In genomic region chr19:6948884-6949283, GRCh38 we compare ENCODE assay signal across 19 cellular contexts.
DNase-seq lines count a peak whose midpoint lies in the region; ATAC-seq and FAIRE-seq lines count a peak whose summit lies in the region.
"Had no signal": no experiment of that assay in that cellular context is flagged by ENCODE, and none has a peak within 500 bp of the region (broad histone marks: within the 10 kb centered on the region; RNA-seq: fewer than 3 reads in every experiment).

No MANE protein-coding gene starts in this region.

- ATAC-seq in activated T-cell treated with anti-CD3 and anti-CD28 coated beads, Interleukin-2, amount 50 U/mL, for 4 hours = no peak
- ATAC-seq in HG03135 (IDR thresholded peaks at IDR 0.05; ENCODE audit: unreplicated experiment) = no peak
- ATAC-seq: A549; CD8-positive, alpha-beta T cell had no signal

- H3K4me3 Mint-ChIP-seq in activated T-cell treated with anti-CD3 and anti-CD28 coated beads, Interleukin-2, amount 50 U/mL, for 4 hours = no peak overlapping the region
- H3K4me3 Mint-ChIP-seq: B cell; CD4-positive, alpha-beta T cell; CD8-positive, alpha-beta T cell had no signal

- H3K27me3 Mint-ChIP-seq in activated T-cell treated with anti-CD3 and anti-CD28 coated beads, Interleukin-2, amount 50 U/mL, for 4 hours (ENCODE audit: low read depth) = peaks cover 4% of the 10 kb centered on the region

- H3K36me3 Mint-ChIP-seq in activated T-cell treated with anti-CD3 and anti-CD28 coated beads, Interleukin-2, amount 50 U/mL, for 4 hours (ENCODE audit: insufficient read depth) = peaks cover 2% of the 10 kb centered on the region
- H3K36me3 Mint-ChIP-seq: CD8-positive, alpha-beta T cell had no signal

- H3K9me3 Mint-ChIP-seq in activated T-cell treated with anti-CD3 and anti-CD28 coated beads, Interleukin-2, amount 50 U/mL, for 4 hours = no peaks in the 10 kb centered on the region
- H3K9me3 Mint-ChIP-seq: CD4-positive, alpha-beta T cell; CD8-positive, alpha-beta T cell had no signal

- FAIRE-seq in G401.6 (lab: Jason Lieb, UNC) = peak; percentile 96
- FAIRE-seq in TTC549 (lab: Jason Lieb, UNC) = peak; percentile 73
- FAIRE-seq in colon (lab: Jason Lieb, UNC) = peak; percentile 60
- FAIRE-seq: A549, D721Med, GM12878, GM12892, GM18507 had no signal

- peaks cover 13% of the 10 kb centered on the region for H3K4me1 Mint-ChIP-seq in activated T-cell treated with anti-CD3 and anti-CD28 coated beads, Interleukin-2, amount 50 U/mL, for 4 hours (ENCODE audit: low read depth)
- H3K4me1 Mint-ChIP-seq: B cell had no signal

- no peak for DNase-seq in activated T-cell treated with anti-CD3 and anti-CD28 coated beads, Interleukin-2, amount 50 U/mL, for 4 hours
- DNase-seq in SIG-M5 treated with dmso at 0.1 percent for 504 hours (lab: John Stamatoyannopoulos, UW; ENCODE audit: unreplicated experiment) = no peak
- DNase-seq: AML-193; Caco-2; Calu3; CD4-positive, alpha-beta T cell; CD8-positive, alpha-beta T cell; DMS79 treated with DMSO at 0.1 percent for 48 hours; GDM1 had no signal
